Comparison of ENCODE assay signal across 9 cellular contexts in the genomic region with DNA sequence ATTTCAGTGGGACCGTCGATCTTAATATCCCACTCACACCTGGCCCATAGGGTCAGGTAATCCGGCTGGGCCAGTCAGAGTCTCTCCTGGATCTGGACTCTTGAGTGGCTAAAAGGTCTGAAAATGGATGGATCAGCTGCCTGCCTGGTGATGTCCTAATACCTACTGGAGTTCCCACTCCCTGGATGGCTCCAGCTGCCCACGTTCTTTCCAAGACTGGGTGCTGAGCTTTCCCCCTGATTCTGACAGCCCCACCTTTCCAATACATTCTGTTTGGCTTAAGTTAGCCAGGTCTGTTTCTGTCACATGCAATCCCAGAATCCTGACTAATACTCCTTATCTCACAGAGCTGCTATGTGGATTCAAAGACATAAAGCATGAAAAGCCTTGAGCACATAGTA. TPM values are rescaled to one million over a fixed set of nuclear protein-coding genes. Genes with fewer than 3 reads are reported as not detected.
DNase-seq lines count a peak whose midpoint lies in the region; ATAC-seq and TF ChIP-seq lines count a peak whose summit lies in the region.
"Had no signal": no experiment of that assay in that cellular context is flagged by ENCODE, and none has a peak within 500 bp of the region (broad histone marks: within the 10 kb centered on the region; RNA-seq: fewer than 3 reads in every experiment).

No MANE protein-coding gene starts in this region.

- no peak overlapping the region for H2BK15ac ChIP-seq in neuronal stem cell (ENCODE audit: low read length)

- H3K4me1 ChIP-seq in neuronal stem cell (ENCODE audit: control insufficient read depth in 2 of 2, insufficient read depth in 1 of 2, low read depth in 1 of 2, low read length in 2 of 2) (peaks cover 3 to 6% of the 10 kb centered on the region in 2 donors), upper lobe of right lung (peaks cover 43% of the 10 kb centered on the region)

- H3K9ac ChIP-seq in neuronal stem cell (ENCODE audit: low read depth, low read length, poor library complexity), result peak overlapping the region; percentile 12

- H3K36me3 ChIP-seq in neuronal stem cell (replicated peaks in 1 of 2; ENCODE audit: control insufficient read depth in 2 of 2, insufficient read depth in 2 of 2, low read length in 2 of 2), result peaks cover 0 to 51% of the 10 kb centered on the region in 2 donors
- H3K36me3 ChIP-seq in upper lobe of right lung, result no peaks in the 10 kb centered on the region

- H3K27me3 ChIP-seq in dorsolateral prefrontal cortex (no peaks in the 10 kb centered on the region), neuronal stem cell (ENCODE audit: control insufficient read depth in 3 of 3, insufficient read depth in 3 of 3, low read depth in 1 of 3, low read length in 3 of 3) (no peaks in the 10 kb centered on the region), upper lobe of right lung (no peaks in the 10 kb centered on the region)

- DNase-seq in DMS 273 (lab: John Stamatoyannopoulos, UW; ENCODE audit: unreplicated experiment), result peak; percentile 48
- DNase-seq in DMS 273 treated with DMSO at 0.1 percent for 48 hours (lab: John Stamatoyannopoulos, UW), result no peak
- DNase-seq in dorsolateral prefrontal cortex, result peak in 1 of 10 donors; percentile 33
- no peak for DNase-seq in neuronal stem cell (ENCODE audit: low spot score)
- no peak for DNase-seq in upper lobe of right lung
- no peak for DNase-seq in ecto neural progenitor cell (ENCODE audit: low spot score)
- DNase-seq in NCI-H2227 (lab: John Stamatoyannopoulos, UW; ENCODE audit: unreplicated experiment), result no peak
- no peak for DNase-seq in naive thymus-derived CD8-positive, alpha-beta T cell

- H3K4me3 ChIP-seq in dorsolateral prefrontal cortex (no peak overlapping the region), neuronal stem cell (ENCODE audit: low read length in 2 of 2) (no peak overlapping the region), upper lobe of right lung (no peak overlapping the region)

- WGBS in neuronal stem cell (ENCODE audit: extremely low coverage in 2 of 2, insufficient read length in 2 of 2, insufficient replicate concordance in 1 of 2), 2 donors, result no CpG with 5 or more reads among the region's 4 CpGs

- H3K4me3 Mint-ChIP-seq in naive thymus-derived CD8-positive, alpha-beta T cell, result no peak overlapping the region

- H3K27me3 Mint-ChIP-seq in naive thymus-derived CD8-positive, alpha-beta T cell, result peaks cover 0 to 32% (median 14%) of the 10 kb centered on the region in 5 donors

- H3K4me2 ChIP-seq in neuronal stem cell (ENCODE audit: insufficient read depth, low read length, poor library complexity, severe bottlenecking), result no peak overlapping the region

- H2AFZ ChIP-seq in neuronal stem cell (ENCODE audit: low read length), result no peak overlapping the region

- no peak overlapping the region for H2BK5ac ChIP-seq in neuronal stem cell (ENCODE audit: low read length)

- no peaks in the 10 kb centered on the region for H3K9me3 Mint-ChIP-seq in naive thymus-derived CD8-positive, alpha-beta T cell

- H3K27ac Mint-ChIP-seq in naive thymus-derived CD8-positive, alpha-beta T cell, result no peak overlapping the region

- no peak for TF ChIP-seq CTCF in dorsolateral prefrontal cortex (IDR thresholded peaks at IDR 0.05 in 54 of 56, conservative IDR thresholded peaks at IDR 0.05 in 2 of 56; ENCODE audit: low read depth in 1 of 56, partially characterized antibody in 56 of 56)
- TF ChIP-seq CTCF in upper lobe of right lung (IDR thresholded peaks at IDR 0.05), result no peak

- H3K27ac ChIP-seq in dorsolateral prefrontal cortex (peak overlapping the region in 45 of 59 donors; percentile 2 to 97 (median 64)), neuronal stem cell (replicated peaks; ENCODE audit: low read length) (no peak overlapping the region), upper lobe of right lung (peak overlapping the region; percentile 2)
- H3K27ac ChIP-seq: 22Rv1 had no signal

- no peak for ATAC-seq in upper lobe of right lung
- no peak for ATAC-seq in naive thymus-derived CD8-positive, alpha-beta T cell

- H3K4me1 Mint-ChIP-seq in naive thymus-derived CD8-positive, alpha-beta T cell, result peaks cover 0 to 4% (median 2%) of the 10 kb centered on the region in 4 donors

- H3K23ac ChIP-seq in neuronal stem cell (ENCODE audit: low read depth, low read length, poor library complexity), result no peak overlapping the region

- H3K18ac ChIP-seq in neuronal stem cell (ENCODE audit: low read length), result no peak overlapping the region

- intact Hi-C loops in dorsolateral prefrontal cortex (cut with DNase I), result loop anchor here in 1 of 2 donors (10.0 kb wide), 1 partner anchor 339 kb away; no protein-coding TSS in a partner anchor
- intact Hi-C loops in upper lobe of right lung (cut with DNase I), result no loop called here

- H2AK5ac ChIP-seq in neuronal stem cell (ENCODE audit: low read depth, low read length), result no peak overlapping the region

- H3K79me1 ChIP-seq in neuronal stem cell (ENCODE audit: low read depth, low read length), result peaks cover 32% of the 10 kb centered on the region

- H3K14ac ChIP-seq in neuronal stem cell (ENCODE audit: low read length), result no peak overlapping the region

- no peak overlapping the region for H2BK120ac ChIP-seq in neuronal stem cell (ENCODE audit: low read depth, low read length)

- no peak overlapping the region for H2BK12ac ChIP-seq in neuronal stem cell (ENCODE audit: low read length)

- H3K36me3 Mint-ChIP-seq in naive thymus-derived CD8-positive, alpha-beta T cell, result no peaks in the 10 kb centered on the region

- H3K9me3 ChIP-seq in neuronal stem cell (replicated peaks in 1 of 2; ENCODE audit: control insufficient read depth in 2 of 2, insufficient read depth in 1 of 2, low read depth in 1 of 2, low read length in 2 of 2) (no peaks in the 10 kb centered on the region), upper lobe of right lung (no peaks in the 10 kb centered on the region)

- no peak overlapping the region for H3K4ac ChIP-seq in neuronal stem cell (ENCODE audit: low read length)

- POLR2A ChIA-PET in naive thymus-derived CD8-positive, alpha-beta T cell (lab: Charles Lee), result no interaction called here

- H4K8ac ChIP-seq in neuronal stem cell (ENCODE audit: low read depth, low read length), result no peak overlapping the region

- no peak overlapping the region for H4K91ac ChIP-seq in neuronal stem cell (ENCODE audit: low read depth, low read length, poor library complexity)

RNA-seq across cellular contexts. Expression of a gene that starts 10.2 kb away (rescaled TPM):
- total RNA-seq in dorsolateral prefrontal cortex (10 to 100 TPM in 119 of 120 experiments, 1 to 10 TPM in 1; 9.2 to 63.2 (median 19.7) TPM), upper lobe of right lung (46.2 TPM)
- polyA plus RNA-seq in neuronal stem cell (2013, experiment 1 of 2), result 24.7 TPM
- 25.6 TPM for polyA plus RNA-seq in neuronal stem cell (2013, experiment 2 of 2)
- total RNA-seq in naive thymus-derived CD8-positive, alpha-beta T cell, result under 1 TPM; 0.47 to 0.55 TPM
- under 1 TPM in 2 of 3 donors, not detected in 1; 0.09 to 0.10 TPM for polyA plus RNA-seq in naive thymus-derived CD8-positive, alpha-beta T cell

Comparison
In these comparisons a context has a peak if more than half of its experiments do, and no peak if none do; other contexts are left out.
1. RNA of a gene that starts 10.2 kb away (total RNA-seq): 46.2 TPM in upper lobe of right lung (single experiment) and 9.2 to 63.2 TPM in dorsolateral prefrontal cortex; 0.47 to 0.55 TPM in naive thymus-derived CD8-positive, alpha-beta T cell; every median in the first group is over 4 times any median in the second.